ENCODE assay signal across 19 cellular contexts in genomic region chr10:95545981-95546380, GRCh38.
"Had no signal": no experiment of that assay in that cellular context is flagged by ENCODE, and none has a peak within 500 bp of the region (broad histone marks: within the 10 kb centered on the region; RNA-seq: fewer than 3 reads in every experiment).

No MANE protein-coding gene starts in this region.

- H3K9me3 ChIP-seq: left lung, pancreas, psoas muscle had no signal

- H3K36me3 ChIP-seq: left lung, pancreas had no signal

- ATAC-seq: activated CD4-positive, alpha-beta T cell treated with anti-CD3 and anti-CD28 coated beads for 36 hours; activated T-cell treated with anti-CD3 and anti-CD28 coated beads, Interleukin-2, amount 50 U/mL, for 4 hours; left lung; pancreas; psoas muscle; sciatic nerve; stimulated activated naive B cell treated with anti-CD40 and anti-IgM and Interleukin-4, amounts not matched to agents 10 μg/mL and 1 μg/mL and 100 μg/mL, for 72 hours had no signal

- H3K27me3 ChIP-seq: left lung, pancreas had no signal

- DNase-seq: activated B cell treated with CpG ODN at 0.5 μM for 24 hours; activated CD4-positive, alpha-beta T cell treated with anti-CD3 and anti-CD28 coated beads for 36 hours; activated CD4-positive, alpha-beta T cell treated with anti-CD3 and anti-CD28 coated beads, Interleukin-2, amount 50 U/mL, for 4 hours; activated CD8-positive, alpha-beta memory T cell treated with anti-CD3 and anti-CD28 coated beads, Interleukin-2, amount 50 U/mL, for 48 hours; activated naive CD4-positive, alpha-beta T cell; activated T-cell treated with anti-CD3 and anti-CD28 coated beads, Interleukin-2, amount 50 U/mL, for 4 hours; cerebellar nuclear complex; cortex of kidney; left lung; mammary epithelial cell; nephron progenitor cell; pancreas; psoas muscle; stimulated activated CD4-positive, alpha-beta T cell treated with anti-CD3 and anti-CD28 coated beads, Interleukin-2, amount 100 ng/mL, for 48 hours; stimulated activated CD8-positive, alpha-beta memory T cell treated with anti-CD3 and anti-CD28 coated beads, Interleukin-4, amount 100 ng/mL, for 48 hours; stimulated activated naive B cell treated with anti-CD40 and anti-IgM and Interleukin-4, amounts not matched to agents 10 μg/mL and 1 μg/mL and 100 μg/mL, for 72 hours; T1000 had no signal

- H3K4me3 ChIP-seq: left lung, pancreas, psoas muscle, smooth muscle cell had no signal

- H3K27ac ChIP-seq: left lung, pancreas had no signal
